ENCODE assay signal across 10 cellular contexts in genomic region chr7:77154917-77155463, GRCh38. TPM values are rescaled to one million over a fixed set of nuclear protein-coding genes. Genes with fewer than 3 reads are reported as not detected.
DNase-seq lines count a peak whose midpoint lies in the region; ATAC-seq, FAIRE-seq and TF ChIP-seq lines count a peak whose summit lies in the region.
"Not testable (repeated sequence)": the region's sequence is repeated elsewhere in the genome, so short reads cannot be mapped to it uniquely, and the experiment has no call there.
"Had no signal": no experiment of that assay in that cellular context is flagged by ENCODE, and none has a peak within 500 bp of the region (broad histone marks: within the 10 kb centered on the region; RNA-seq: fewer than 3 reads in every experiment).

No MANE protein-coding gene starts in this region.

- H2AFZ ChIP-seq in endothelial cell of umbilical vein (ENCODE audit: low read depth, low read length): not testable (repeated sequence)

- H3K9ac ChIP-seq in endothelial cell of umbilical vein (replicated peaks; ENCODE audit: extremely low read depth, insufficient read depth, low read length): not testable (repeated sequence)

- intact Hi-C loops in CD14-positive monocyte (cut with micrococcal nuclease); endothelial cell of umbilical vein (cut with micrococcal nuclease): not testable (repeated sequence)
- intact Hi-C loops in activated B cell treated with CpG ODN at 0.5 μM for 24 hours (cut with micrococcal nuclease): loop anchor here (5.0 kb wide), 1 partner anchor 42 kb away; the partner anchor contains the start of gene FGL2

- H3K27ac ChIP-seq in endothelial cell of umbilical vein (ENCODE audit: insufficient read depth, low read depth, low read length): not testable (repeated sequence)

- not testable (repeated sequence) for H3K4me1 ChIP-seq in endothelial cell of umbilical vein (ENCODE audit: control insufficient read depth, extremely low read depth, insufficient read depth, low read length)

- H3K4me2 ChIP-seq in endothelial cell of umbilical vein (ENCODE audit: insufficient read depth, low read length): not testable (repeated sequence)

- H3K79me2 ChIP-seq in endothelial cell of umbilical vein (ENCODE audit: control insufficient read depth, insufficient read depth, low read length): not testable (repeated sequence)

- not testable (repeated sequence) for TF ChIP-seq POLR2A in endothelial cell of umbilical vein (IDR thresholded peaks at IDR 0.05; ENCODE audit: low read depth, low read length)

- not testable (repeated sequence) for TF ChIP-seq CTCF in CD14-positive monocyte (IDR thresholded peaks at IDR 0.05); activated B cell treated with CpG ODN at 0.5 μM for 24 hours (IDR thresholded peaks at IDR 0.05); endothelial cell of umbilical vein (IDR thresholded peaks at IDR 0.05; ENCODE audit: extremely low read depth in 1 of 2, insufficient read depth in 1 of 2, low read depth in 1 of 2, low read length in 2 of 2)

- H3K9me3 Mint-ChIP-seq in CD14-positive monocyte, activated B cell treated with CpG ODN at 0.5 μM for 24 hours: not testable (repeated sequence)

- peaks cover 41% of the 10 kb centered on the region for H3K4me1 Mint-ChIP-seq in CD14-positive monocyte
- not testable (repeated sequence) for H3K4me1 Mint-ChIP-seq in activated B cell treated with CpG ODN at 0.5 μM for 24 hours

- CTCF ChIA-PET in activated B cell treated with CpG ODN at 0.5 μM for 24 hours (lab: Charles Lee); endothelial cell of umbilical vein (lab: Charles Lee): not testable (repeated sequence)

- H4K20me1 ChIP-seq in endothelial cell of umbilical vein (replicated peaks; ENCODE audit: control insufficient read depth, extremely low read depth, insufficient read depth, low read length): not testable (repeated sequence)

- BruUV-seq in endothelial cell of umbilical vein (replicated peaks; lab: Mats Ljungman, UMichigan): not testable (repeated sequence)

- not testable (repeated sequence) for H3K36me3 ChIP-seq in endothelial cell of umbilical vein (ENCODE audit: control insufficient read depth in 2 of 2, extremely low read depth in 1 of 2, insufficient read depth in 2 of 2, low read length in 2 of 2)

- FAIRE-seq in endothelial cell of umbilical vein (lab: Jason Lieb, UNC): peak; percentile 35

- H3K4me3 Mint-ChIP-seq in CD14-positive monocyte, activated B cell treated with CpG ODN at 0.5 μM for 24 hours: not testable (repeated sequence)

- H3K4me3 ChIP-seq in endothelial cell of umbilical vein (replicated peaks in 1 of 3; ENCODE audit: insufficient read depth in 1 of 3, low read depth in 1 of 3, low read length in 3 of 3): not testable (repeated sequence)

- ATAC-seq in GM19023 (IDR thresholded peaks at IDR 0.05; ENCODE audit: unreplicated experiment) (peak; percentile 51), GM21786 (IDR thresholded peaks at IDR 0.05; ENCODE audit: unreplicated experiment) (peak; percentile 46), HG03095 (IDR thresholded peaks at IDR 0.05; ENCODE audit: unreplicated experiment) (peak; percentile 47), activated B cell treated with CpG ODN at 0.5 μM for 24 hours (ENCODE audit: low read depth) (peak; percentile 47)

- H3K27ac Mint-ChIP-seq in CD14-positive monocyte: peak overlapping the region; percentile 63 to 86 (median 84)
- not testable (repeated sequence) for H3K27ac Mint-ChIP-seq in activated B cell treated with CpG ODN at 0.5 μM for 24 hours

- not testable (repeated sequence) for H3K9me3 ChIP-seq in endothelial cell of umbilical vein (replicated peaks; ENCODE audit: control insufficient read depth, insufficient read depth, low read length)

- POLR2A ChIA-PET in activated B cell treated with CpG ODN at 0.5 μM for 24 hours (lab: Charles Lee); endothelial cell of umbilical vein (lab: Charles Lee): not testable (repeated sequence)

- DNase-seq in CD14-positive monocyte (ENCODE audit: low spot score); activated B cell treated with CpG ODN at 0.5 μM for 24 hours; endothelial cell of umbilical vein (ENCODE audit: low read depth, low spot score): not testable (repeated sequence)
- peak; percentile 32 for DNase-seq in HT-29 (ENCODE audit: low spot score)
- DNase-seq in renal cortical epithelial cell (ENCODE audit: low read depth): peak; percentile 1

- dilution Hi-C loops in endothelial cell of umbilical vein (cut with MboI; ENCODE audit: extremely low pct_ligation_motif_present, low sequenced_read_pairs): not testable (repeated sequence)

- H3K27me3 Mint-ChIP-seq in CD14-positive monocyte (ENCODE audit: low read depth in 3 of 3); activated B cell treated with CpG ODN at 0.5 μM for 24 hours: not testable (repeated sequence)

- not testable (repeated sequence) for H3K9me1 ChIP-seq in endothelial cell of umbilical vein (replicated peaks; ENCODE audit: control insufficient read depth, extremely low read depth, insufficient read depth, low read length)

- H3K36me3 Mint-ChIP-seq in CD14-positive monocyte; activated B cell treated with CpG ODN at 0.5 μM for 24 hours (ENCODE audit: low read depth): not testable (repeated sequence)

- not testable (repeated sequence) for H3K27me3 ChIP-seq in endothelial cell of umbilical vein (ENCODE audit: control insufficient read depth in 2 of 2, insufficient read depth in 2 of 2, low read length in 2 of 2)

RNA-seq across cellular contexts. Expression of gene CCDC146, which starts 32.6 kb away (rescaled TPM):
- polyA plus RNA-seq in CD14-positive monocyte (under 1 TPM; 0.08 to 0.40 TPM), endothelial cell of umbilical vein (0.65 and 1.5 TPM in 2 replicates)
- not detected in 2 replicates for total RNA-seq in HT-29 (2014; rRNA removed; shearing (Covaris generic))
- total RNA-seq in activated B cell treated with CpG ODN at 0.5 μM for 24 hours (3.5 TPM in 2 replicates), endothelial cell of umbilical vein (2.2 and 2.6 TPM in 2 replicates), renal cortical epithelial cell (10.8 and 13.2 TPM in 2 replicates)
- 0.72 and 1.3 TPM in 2 replicates for polyA plus RNA-seq in endothelial cell of umbilical vein (2011; cell fraction: cytosol; rRNA removed)
- 7.1 and 9.4 TPM in 2 replicates for polyA plus RNA-seq in endothelial cell of umbilical vein (2011; cell fraction: nucleus; rRNA removed)
- 1.1 and 1.8 TPM in 2 replicates for polyA plus RNA-seq in endothelial cell of umbilical vein (2012)
- polyA minus RNA-seq in endothelial cell of umbilical vein: 0.83 and 3.5 TPM in 2 replicates
- not detected for polyA minus RNA-seq in endothelial cell of umbilical vein (2011; cell fraction: cytosol; rRNA and poly(A)+ RNA removed)
- polyA minus RNA-seq in endothelial cell of umbilical vein (2011; cell fraction: nucleus; rRNA and poly(A)+ RNA removed): 3.4 and 6.8 TPM in 2 replicates

RNA-seq across cellular contexts. Expression of gene FGL2, which starts 44.6 kb away (rescaled TPM):
- 100 to 1,000 TPM; 774 to 775 TPM for polyA plus RNA-seq in CD14-positive monocyte
- total RNA-seq in HT-29 (2014; rRNA removed; shearing (Covaris generic)): not detected in 2 replicates
- 5.7 and 6.7 TPM in 2 replicates for total RNA-seq in activated B cell treated with CpG ODN at 0.5 μM for 24 hours
- not detected in 2 replicates for total RNA-seq in endothelial cell of umbilical vein
- polyA plus RNA-seq in endothelial cell of umbilical vein: not detected in 2 replicates
- polyA plus RNA-seq in endothelial cell of umbilical vein (2011; cell fraction: cytosol; rRNA removed): not detected in 2 replicates
- not detected in 2 replicates for polyA plus RNA-seq in endothelial cell of umbilical vein (2011; cell fraction: nucleus; rRNA removed)
- polyA plus RNA-seq in endothelial cell of umbilical vein (2012): 0.07 TPM in 1 of 2 replicates, not detected in the other
- not detected in 2 replicates for polyA minus RNA-seq in endothelial cell of umbilical vein
- polyA minus RNA-seq in endothelial cell of umbilical vein (2011; cell fraction: cytosol; rRNA and poly(A)+ RNA removed): not detected
- polyA minus RNA-seq in endothelial cell of umbilical vein (2011; cell fraction: nucleus; rRNA and poly(A)+ RNA removed): not detected in 2 replicates
- 0.30 and 1.0 TPM in 2 replicates for total RNA-seq in renal cortical epithelial cell
- total RNA-seq: Caco-2, RPMI7951 had no signal
